ENCODE assay signal across 8 cellular contexts in the genomic region with DNA sequence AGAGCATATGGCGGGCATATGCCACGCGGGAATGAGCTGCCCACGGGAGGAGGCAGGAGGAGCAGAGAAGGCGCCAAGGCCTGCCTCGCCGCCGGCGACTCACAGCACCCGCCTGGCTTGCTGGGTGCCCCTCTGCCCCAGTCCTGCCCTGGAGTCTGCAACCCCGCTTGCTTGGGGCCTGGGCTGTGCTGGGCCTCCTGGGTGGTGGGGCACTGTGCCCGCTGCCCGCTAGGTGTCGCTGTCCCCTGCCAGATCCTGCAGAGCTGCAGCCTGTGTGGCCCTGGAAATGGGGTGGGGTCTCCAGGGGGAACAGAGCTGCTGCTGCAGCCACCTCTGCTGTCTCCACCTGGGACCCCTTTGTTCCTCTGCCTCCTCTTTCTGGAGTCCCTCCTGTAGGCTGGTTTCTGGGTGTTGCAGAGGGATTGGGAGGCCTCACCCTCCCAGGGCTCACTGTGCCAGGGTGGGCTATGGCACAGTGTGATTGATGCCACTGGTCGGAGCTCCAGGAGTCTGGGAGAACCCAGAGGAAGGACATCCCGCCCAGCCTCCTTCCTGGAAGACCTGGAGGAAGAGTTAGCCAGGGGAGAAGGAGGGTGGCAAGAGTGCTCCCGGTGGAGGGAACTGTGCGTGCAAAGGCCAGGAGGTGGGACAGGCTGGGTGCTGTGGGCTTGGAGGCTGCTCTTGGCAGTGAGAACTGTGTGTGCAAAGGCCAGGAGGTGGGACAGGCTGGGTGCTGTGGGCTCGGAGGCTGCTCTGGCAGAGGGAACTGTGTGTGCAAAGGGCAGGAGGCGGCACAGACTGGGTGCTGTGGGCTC.
A peak's percentile ranks its signal among the peaks of the same experiment; 100 is the strongest.
DNase-seq lines count a peak whose midpoint lies in the region; ATAC-seq, FAIRE-seq and TF ChIP-seq lines count a peak whose summit lies in the region.

No MANE protein-coding gene starts in this region.

- no peak overlapping the region for H3K4me3 Mint-ChIP-seq in neural crest cell

- H3K9me3 ChIP-seq in A549 = no peaks in the 10 kb centered on the region

- ATAC-seq in A549 (peak; percentile 81 to 96), esophagus mucosa (peak; percentile 74), GM21447 (IDR thresholded peaks at IDR 0.05; ENCODE audit: unreplicated experiment) (no peak)

- peaks cover 6% of the 10 kb centered on the region for H3K4me1 Mint-ChIP-seq in neural crest cell

- H3K27ac Mint-ChIP-seq in neural crest cell (ENCODE audit: unreplicated experiment) = no peak overlapping the region

- no peaks in the 10 kb centered on the region for H3K9me3 Mint-ChIP-seq in neural crest cell

- TF ChIP-seq CTCF in A549 (IDR thresholded peaks at IDR 0.05) = peak; percentile 86
- TF ChIP-seq CTCF in GM13977 (IDR thresholded peaks at IDR 0.05; ENCODE audit: extremely low read depth, insufficient read depth, missing control alignments) = peak; percentile 97
- TF ChIP-seq CTCF in neural crest cell (conservative IDR thresholded peaks at IDR 0.05) = peak; percentile 94

- TF ChIP-seq EP300 in A549 (IDR thresholded peaks at IDR 0.05) = no peak

- no peak for FAIRE-seq in A549 (lab: Jason Lieb, UNC)

- H3K36me3 Mint-ChIP-seq in neural crest cell (ENCODE audit: low read depth) = no peaks in the 10 kb centered on the region

- TF ChIP-seq POLR2A in A549 (IDR thresholded peaks at IDR 0.05; ENCODE audit: low read length) = no peak

- no peak overlapping the region for H3K27ac ChIP-seq in A549
- no peak overlapping the region for H3K27ac ChIP-seq in substantia nigra (ENCODE audit: low read depth, low read length, poor library complexity, severe bottlenecking)

- DNase-seq in A549 (ENCODE audit: low read depth in 1 of 2, low spot score in 1 of 2) = peak; percentile 51 to 85
- DNase-seq in GM13977 (ENCODE audit: low spot score) = peak; percentile 94
- DNase-seq in NCI-H2171 treated with DMSO at 0.1 percent for 48 hours (lab: John Stamatoyannopoulos, UW) = peak; percentile 78
- DNase-seq in activated CD8-positive, alpha-beta memory T cell treated with anti-CD3 and anti-CD28 coated beads, Interleukin-2, amount 50 U/mL, for 48 hours = peak; percentile 88
- peak; percentile 77 for DNase-seq in neural crest cell (ENCODE audit: low read depth, low spot score)
- peak in 42 of 49 donors; percentile 3 to 78 (median 44) for DNase-seq in substantia nigra (lab: John Stamatoyannopoulos, UW)

- CTCF ChIA-PET in A549 (lab: Yijun Ruan, JAX) = interaction anchor here (0.6 to 9.4 kb wide), 62 partner anchors 10 to 1471 kb away, joined by 3 to 155 read pairs (median 4); a partner anchor contains a TSS

- no peak overlapping the region for H3K4me2 ChIP-seq in A549

- no peak overlapping the region for H3K4me3 ChIP-seq in A549

- WGBS in A549 (ENCODE audit: missing lambda C conversion rate) = 23% methylated on average over 14 of the region's 20 CpGs

- in situ Hi-C loops in GM13977 (cut with MboI; ENCODE audit: low pct_unique_long_range_greater_than_20kb, low sequenced_read_pairs, unreplicated experiment) = no loop called here

- peak; percentile 41 to 46; a peak in 3 of 5 replicates for TF ChIP-seq RAD21 in A549 (conservative IDR thresholded peaks at IDR 0.05 in 1 of 2, IDR thresholded peaks at IDR 0.05 in 1 of 2)

- no peaks in the 10 kb centered on the region for H3K4me1 ChIP-seq in A549

- peaks cover 16% of the 10 kb centered on the region for H3K27me3 Mint-ChIP-seq in neural crest cell (ENCODE audit: low read depth)

- POLR2A ChIA-PET in A549 (lab: Yijun Ruan, JAX) = no interaction called here

TF ChIP-seq in A549, 52 proteins besides CTCF, POLR2A, EP300 and RAD21:
- TF ChIP-seq, protein P1, sequence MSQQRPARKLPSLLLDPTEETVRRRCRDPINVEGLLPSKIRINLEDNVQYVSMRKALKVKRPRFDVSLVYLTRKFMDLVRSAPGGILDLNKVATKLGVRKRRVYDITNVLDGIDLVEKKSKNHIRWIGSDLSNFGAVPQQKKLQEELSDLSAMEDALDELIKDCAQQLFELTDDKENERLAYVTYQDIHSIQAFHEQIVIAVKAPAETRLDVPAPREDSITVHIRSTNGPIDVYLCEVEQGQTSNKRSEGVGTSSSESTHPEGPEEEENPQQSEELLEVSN (IDR thresholded peaks at IDR 0.05; ENCODE audit: borderline replicate concordance, low read depth) = no peak
- TF ChIP-seq SMC3 (IDR thresholded peaks at IDR 0.05) (0 out of 3 replicates have a peak, but pooled peaks have one; percentile 23), GATA3 (IDR thresholded peaks at IDR 0.05; ENCODE audit: borderline replicate concordance) (no peak)
